ENCODE assay signal across 24 cellular contexts in the genomic region with DNA sequence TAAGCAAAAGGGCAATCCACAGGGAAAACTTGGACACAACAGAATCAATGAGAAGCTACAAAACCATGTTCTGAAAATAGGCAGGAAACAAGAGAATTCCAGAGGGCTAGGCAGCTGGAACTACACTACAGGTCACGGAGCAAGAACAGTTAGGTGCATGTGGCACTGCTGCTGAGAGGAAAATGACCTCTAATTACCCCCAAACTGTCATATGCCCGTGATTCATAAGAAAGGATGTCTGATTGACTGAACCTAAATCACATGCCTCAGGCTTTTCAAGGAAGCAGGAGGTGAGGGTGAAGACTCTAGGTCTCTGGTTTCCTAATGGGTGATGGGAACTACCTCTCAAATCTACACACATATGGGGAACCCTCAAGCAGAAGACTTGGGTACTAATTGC. TPM values are rescaled to one million over a fixed set of nuclear protein-coding genes. Genes with fewer than 3 reads are reported as not detected.
A peak's percentile ranks its signal among the peaks of the same experiment; 100 is the strongest.
DNase-seq lines count a peak whose midpoint lies in the region; ATAC-seq and TF ChIP-seq lines count a peak whose summit lies in the region.
"Had no signal": no experiment of that assay in that cellular context is flagged by ENCODE, and none has a peak within 500 bp of the region (broad histone marks: within the 10 kb centered on the region; RNA-seq: fewer than 3 reads in every experiment).

No MANE protein-coding gene starts in this region.

- H3K9me2 ChIP-seq in PC-3 (replicated peaks; ENCODE audit: low read length): no peaks in the 10 kb centered on the region

- TF ChIP-seq EP300 in transverse colon (IDR thresholded peaks at IDR 0.05; ENCODE audit: low read depth): no peak

- H3K4me1 Mint-ChIP-seq in endodermal cell: peaks cover 27% of the 10 kb centered on the region

- H3K27ac ChIP-seq in PC-3 (ENCODE audit: low read length) (no peak overlapping the region), endodermal cell (ENCODE audit: low read depth, low read length) (no peak overlapping the region), psoas muscle (peak overlapping the region; percentile 44), transverse colon (no peak overlapping the region)
- H3K27ac ChIP-seq: brain microvascular endothelial cell, colonic mucosa, RWPE1, vagina had no signal

- H3K9ac ChIP-seq in PC-3 (ENCODE audit: low read length) (no peak overlapping the region), endodermal cell (ENCODE audit: extremely low read depth, low read length, poor library complexity, severe bottlenecking) (no peak overlapping the region)

- H3K36me3 ChIP-seq in PC-3 (ENCODE audit: low read depth, low read length) (no peaks in the 10 kb centered on the region), endodermal cell (ENCODE audit: control insufficient read depth, insufficient read depth, low read length) (no peaks in the 10 kb centered on the region), psoas muscle (ENCODE audit: insufficient read depth in 1 of 2, low read depth in 1 of 2) (no peaks in the 10 kb centered on the region), transverse colon (no peaks in the 10 kb centered on the region)
- H3K36me3 ChIP-seq: brain microvascular endothelial cell, colonic mucosa, vagina had no signal

- no peaks in the 10 kb centered on the region for H3K27me3 ChIP-seq in PC-3 (ENCODE audit: low read length)
- peaks cover 26% of the 10 kb centered on the region for H3K27me3 ChIP-seq in endodermal cell (ENCODE audit: control insufficient read depth, insufficient read depth, low read length, poor library complexity, severe bottlenecking)
- no peaks in the 10 kb centered on the region for H3K27me3 ChIP-seq in psoas muscle (ENCODE audit: insufficient read depth in 3 of 3, low read length in 2 of 3)
- peaks cover 17% of the 10 kb centered on the region for H3K27me3 ChIP-seq in transverse colon
- H3K27me3 ChIP-seq: brain microvascular endothelial cell, colonic mucosa, vagina had no signal

- in situ Hi-C loops in transverse colon (cut with MboI; ENCODE audit: low pct_ligation_motif_present in 1 of 4, low pct_unique_long_range_greater_than_20kb in 1 of 4, low sequenced_read_pairs in 3 of 4): no loop called here
- in situ Hi-C loops in ACHN (cut with HindIII; ENCODE audit: low pct_ligation_motif_present, low pct_unique_long_range_greater_than_20kb, low sequenced_read_pairs): no loop called here

- WGBS in endodermal cell (ENCODE audit: insufficient coverage in 1 of 2, insufficient read length in 1 of 2), 2 experiments: 85 to 90% methylated on average over 2 of the region's 2 CpGs
- 59 to 65% (median 61%) methylated on average over 2 of the region's 2 CpGs for WGBS in psoas muscle, 3 donors
- 67 to 80% methylated on average over 1 to 2 of the region's 2 CpGs for WGBS in transverse colon (ENCODE audit: low coverage in 1 of 2), 2 donors

- no TSS peak for BruUV-seq in PC-3 (replicated peaks; lab: Mats Ljungman, UMichigan)

- CTCF ChIA-PET in PC-3 (lab: Charles Lee): no interaction called here

- ATAC-seq in PC-3: no peak
- ATAC-seq in psoas muscle: peak in 1 of 4 donors; percentile 28
- no peak for ATAC-seq in GM21367 (IDR thresholded peaks at IDR 0.05; ENCODE audit: unreplicated experiment)
- ATAC-seq: mucosa of descending colon; stimulated activated effector memory CD8-positive, alpha-beta T cell treated with anti-CD3 and anti-CD28 coated beads, Interleukin-12 subunit alpha, Interleukin-12 subunit beta, amount 100 ng/mL, for 72 hours had no signal

- H3K4me2 ChIP-seq in PC-3 (ENCODE audit: low read length): no peak overlapping the region

- H3K4me1 ChIP-seq in PC-3 (ENCODE audit: insufficient read depth, low read length) (peaks cover 26% of the 10 kb centered on the region), endodermal cell (ENCODE audit: control insufficient read depth, insufficient read depth, low read length) (peaks cover 8% of the 10 kb centered on the region), psoas muscle (peaks cover 39% of the 10 kb centered on the region), transverse colon (peaks cover 0 to 13% (median 8%) of the 10 kb centered on the region in 4 donors)
- H3K4me1 ChIP-seq: colonic mucosa had no signal

- H3K36me3 Mint-ChIP-seq in endodermal cell (ENCODE audit: low read depth): no peaks in the 10 kb centered on the region
- H3K36me3 Mint-ChIP-seq: activated CD4-positive, alpha-beta memory T cell treated with anti-CD3 and anti-CD28 coated beads for 36 hours; stimulated activated effector memory CD8-positive, alpha-beta T cell treated with anti-CD3 and anti-CD28 coated beads, Interleukin-12 subunit alpha, Interleukin-12 subunit beta, amount 100 ng/mL, for 72 hours had no signal

- H3K9me3 ChIP-seq in PC-3 (ENCODE audit: low read length): no peaks in the 10 kb centered on the region
- H3K9me3 ChIP-seq in endodermal cell (ENCODE audit: control insufficient read depth, low read length): no peaks in the 10 kb centered on the region
- no peaks in the 10 kb centered on the region for H3K9me3 ChIP-seq in psoas muscle
- H3K9me3 ChIP-seq in transverse colon: no peaks in the 10 kb centered on the region
- H3K9me3 ChIP-seq: colonic mucosa, mucosa of descending colon, vagina had no signal

- no peak for TF ChIP-seq POLR2A in transverse colon (IDR thresholded peaks at IDR 0.05)

- DNase-seq in ELR (ENCODE audit: low read depth) (peak; percentile 40), PC-3 (peak; percentile 19), endodermal cell (peak; percentile 33), psoas muscle (no peak), transverse colon (no peak), ACHN (no peak)
- DNase-seq: activated CD4-positive, alpha-beta memory T cell treated with anti-CD3 and anti-CD28 coated beads for 36 hours; activated gamma-delta T cell treated with Interleukin-2 at 50 U/mL for 16 hours; activated T-cell treated with anti-CD3 and anti-CD28 coated beads for 4 hours; brain microvascular endothelial cell; CD4-positive, alpha-beta memory T cell; colonic mucosa; immature natural killer cell; mucosa of descending colon; MV-4-11; NCI-H1694; NCI-H2171 treated with DMSO at 0.1 percent for 48 hours; NCI-H524 treated with DMSO at 0.1 percent for 48 hours; stimulated activated CD4-positive, alpha-beta T cell treated with anti-CD3 and anti-CD28 coated beads, Interleukin-1b, Interleukin-23, amount 100 ng/mL, for 48 hours; T1000 had no signal

- intact Hi-C loops in PC-3 (cut with micrococcal nuclease) (no loop called here), psoas muscle (cut with DNase I) (loop anchor here in 1 of 2 donors (2.0 kb wide), 1 partner anchor 46 kb away; no protein-coding TSS in a partner anchor), transverse colon (cut with DNase I; ENCODE audit: low total_unique reads) (no loop called here)

- H4K20me1 ChIP-seq in PC-3 (ENCODE audit: low read length): no peaks in the 10 kb centered on the region

- H3K4me3 ChIP-seq in PC-3 (ENCODE audit: low read length) (no peak overlapping the region), endodermal cell (ENCODE audit: low read length) (no peak overlapping the region), psoas muscle (no peak overlapping the region), transverse colon (no peak overlapping the region)
- H3K4me3 ChIP-seq: colonic mucosa, mucosa of descending colon, vagina had no signal

- H3K27ac Mint-ChIP-seq in endodermal cell: no peak overlapping the region
- H3K27ac Mint-ChIP-seq: activated CD4-positive, alpha-beta memory T cell treated with anti-CD3 and anti-CD28 coated beads for 36 hours; CD4-positive, alpha-beta memory T cell; immature natural killer cell; stimulated activated effector memory CD8-positive, alpha-beta T cell treated with anti-CD3 and anti-CD28 coated beads, Interleukin-12 subunit alpha, Interleukin-12 subunit beta, amount 100 ng/mL, for 72 hours had no signal

- POLR2A ChIA-PET in PC-3 (lab: Charles Lee; ENCODE audit: unreplicated experiment): no interaction called here

- H2AFZ ChIP-seq in PC-3 (ENCODE audit: low read length): no peak overlapping the region

- H3K9me3 Mint-ChIP-seq in endodermal cell: no peaks in the 10 kb centered on the region
- H3K9me3 Mint-ChIP-seq: activated CD4-positive, alpha-beta memory T cell treated with anti-CD3 and anti-CD28 coated beads for 36 hours; CD4-positive, alpha-beta memory T cell; immature natural killer cell; stimulated activated effector memory CD8-positive, alpha-beta T cell treated with anti-CD3 and anti-CD28 coated beads, Interleukin-12 subunit alpha, Interleukin-12 subunit beta, amount 100 ng/mL, for 72 hours had no signal

- no peaks in the 10 kb centered on the region for H3K79me2 ChIP-seq in PC-3 (ENCODE audit: low read length)

- TF ChIP-seq CTCF in PC-3 (conservative IDR thresholded peaks at IDR 0.05; ENCODE audit: low read depth, low read length) (no peak), endodermal cell (conservative IDR thresholded peaks at IDR 0.05) (no peak), psoas muscle (IDR thresholded peaks at IDR 0.05) (no peak), transverse colon (IDR thresholded peaks at IDR 0.05) (no peak)

- H3K4me3 Mint-ChIP-seq in endodermal cell: no peak overlapping the region
- H3K4me3 Mint-ChIP-seq: activated CD4-positive, alpha-beta memory T cell treated with anti-CD3 and anti-CD28 coated beads for 36 hours; CD4-positive, alpha-beta memory T cell; immature natural killer cell; stimulated activated effector memory CD8-positive, alpha-beta T cell treated with anti-CD3 and anti-CD28 coated beads, Interleukin-12 subunit alpha, Interleukin-12 subunit beta, amount 100 ng/mL, for 72 hours had no signal

- peaks cover 8% of the 10 kb centered on the region for H3F3A ChIP-seq in PC-3 (ENCODE audit: low read length, unreplicated experiment)

- peaks cover 25% of the 10 kb centered on the region for H3K27me3 Mint-ChIP-seq in endodermal cell (ENCODE audit: insufficient read depth)

RNA-seq across cellular contexts. Expression of gene RRAS2, which starts 17.9 kb away (rescaled TPM):
- 58.6 and 59.7 TPM in 2 replicates for total RNA-seq in PC-3 (2014; rRNA removed)
- 10 to 100 TPM; 75.1 to 99.7 TPM for total RNA-seq in endodermal cell
- 48.4 TPM for polyA plus RNA-seq in endodermal cell (2013, experiment 1 of 2)
- polyA plus RNA-seq in endodermal cell (2013, experiment 2 of 2): 43.3 TPM
- total RNA-seq in psoas muscle: 10 to 100 TPM; 44.3 to 89.8 (median 63.9) TPM
- polyA plus RNA-seq in psoas muscle: 10 to 100 TPM; 45.0 to 54.0 (median 46.1) TPM
- 10 to 100 TPM; 12.3 to 86.0 (median 41.7) TPM for total RNA-seq in transverse colon

Comparison
In these comparisons a context has a peak if more than half of its experiments do, and no peak if none do; other contexts are left out.
1. DNase-seq: peak in ELR (single experiment), PC-3 (single experiment) and endodermal cell (single experiment); none in psoas muscle (0 of 2), transverse colon (single experiment) and ACHN (single experiment).